ENCODE assay signal across 1 cellular context in genomic region chr6:2732503-2733089, GRCh38.
TF ChIP-seq lines count a peak whose summit lies in the region.

No MANE protein-coding gene starts in this region.

TF ChIP-seq in HepG2, 621 proteins besides CTCF, POLR2A, EP300 and RAD21:
- TF ChIP-seq FOSL2 (CRISPR knock-in tag; IDR thresholded peaks at IDR 0.05) (no peak), ZNF512B (CRISPR knock-in tag; IDR thresholded peaks at IDR 0.05; ENCODE audit: borderline replicate concordance) (no peak), PBX3 (CRISPR knock-in tag; IDR thresholded peaks at IDR 0.05; ENCODE audit: borderline replicate concordance) (no peak), HDAC6 (IDR thresholded peaks at IDR 0.05; ENCODE audit: low read depth, low read length) (no peak), ZNF549 (CRISPR knock-in tag; IDR thresholded peaks at IDR 0.05) (no peak), ZNF615 (CRISPR knock-in tag; IDR thresholded peaks at IDR 0.05; ENCODE audit: borderline replicate concordance) (no peak), ZNF280D (CRISPR knock-in tag; IDR thresholded peaks at IDR 0.05) (no peak), JARID2 (CRISPR knock-in tag; IDR thresholded peaks at IDR 0.05; ENCODE audit: insufficient replicate concordance) (no peak), SKIL (CRISPR knock-in tag; IDR thresholded peaks at IDR 0.05; ENCODE audit: borderline replicate concordance) (no peak), ZNF776 (CRISPR knock-in tag; IDR thresholded peaks at IDR 0.05) (no peak), ARID2 (CRISPR knock-in tag; IDR thresholded peaks at IDR 0.05; ENCODE audit: borderline replicate concordance) (no peak), ZFX (CRISPR knock-in tag; IDR thresholded peaks at IDR 0.05; ENCODE audit: low read depth) (no peak), CENPX (CRISPR knock-in tag; IDR thresholded peaks at IDR 0.05) (no peak), RERE (CRISPR knock-in tag; IDR thresholded peaks at IDR 0.05; ENCODE audit: low read depth) (no peak), PCBP2 (optimal IDR thresholded peaks at IDR 0.05; ENCODE audit: low read depth, low read length, poor library complexity, severe bottlenecking) (no peak), ZFP37 (CRISPR knock-in tag; IDR thresholded peaks at IDR 0.05; ENCODE audit: borderline replicate concordance) (no peak), CHCHD3 (CRISPR knock-in tag; IDR thresholded peaks at IDR 0.05) (no peak), TFAP4 (IDR thresholded peaks at IDR 0.05; ENCODE audit: borderline replicate concordance, low read depth) (no peak), KLF16 (CRISPR knock-in tag; IDR thresholded peaks at IDR 0.05) (no peak)
